Comparison of ENCODE assay signal across 19 cellular contexts in genomic region chr22:21052715-21053459, GRCh38. TPM values are rescaled to one million over a fixed set of nuclear protein-coding genes. Genes with fewer than 3 reads are reported as not detected.
A peak's percentile ranks its signal among the peaks of the same experiment; 100 is the strongest.
DNase-seq lines count a peak whose midpoint lies in the region; ATAC-seq and TF ChIP-seq lines count a peak whose summit lies in the region.
"Had no signal": no experiment of that assay in that cellular context is flagged by ENCODE, and none has a peak within 500 bp of the region (broad histone marks: within the 10 kb centered on the region; RNA-seq: fewer than 3 reads in every experiment).

No MANE protein-coding gene starts in this region.

- H3K27me3 ChIP-seq in IMR-90 (ENCODE audit: control insufficient read depth, insufficient read depth, low read length) (peaks cover 26% of the 10 kb centered on the region), spleen (replicated peaks in 1 of 7) (peaks cover 0 to 24% (median 0%) of the 10 kb centered on the region in 7 donors)
- H3K27me3 ChIP-seq: BLaER1 had no signal

- dilution Hi-C loops in IMR-90 (cut with HindIII; ENCODE audit: low sequenced_read_pairs, unreplicated experiment), result no loop called here

- no peak overlapping the region for H2BK5ac ChIP-seq in IMR-90 (ENCODE audit: low read depth, low read length, poor library complexity, severe bottlenecking)

- no peak for TF ChIP-seq POLR2A in IMR-90 (IDR thresholded peaks at IDR 0.05; ENCODE audit: low read depth, low read length)
- no peak for TF ChIP-seq POLR2A in spleen (IDR thresholded peaks at IDR 0.05)

- no peak overlapping the region for H2BK15ac ChIP-seq in IMR-90 (ENCODE audit: low read depth, low read length)

- in situ Hi-C loops in IMR-90 (cut with MboI; ENCODE audit: low sequenced_read_pairs), result no loop called here

- no peak overlapping the region for H3K14ac ChIP-seq in IMR-90 (replicated peaks; ENCODE audit: low read depth, low read length)

- H3K9me1 ChIP-seq in IMR-90 (ENCODE audit: insufficient read depth, low read length), result no peaks in the 10 kb centered on the region

- no peak for DNase-seq in IMR-90
- DNase-seq in epidermal melanocyte (ENCODE audit: insufficient read length, low spot score), result peak; percentile 1
- no peak for DNase-seq in neural crest cell (ENCODE audit: low read depth, low spot score)
- peak; percentile 37 for DNase-seq in spleen
- DNase-seq in activated CD4-positive, alpha-beta T cell treated with anti-CD3 and anti-CD28 coated beads, Interleukin-2, amount 10 ng/mL, durations not matched to agents 7 days and 5 days, result no peak
- no peak for DNase-seq in left lobe of liver (ENCODE audit: low spot score)
- DNase-seq: 8988T; CD4-positive, alpha-beta memory T cell; DND-41; EL; H7 had no signal

- H3K27ac ChIP-seq in IMR-90 (ENCODE audit: insufficient read depth, low read length) (no peak overlapping the region), spleen (no peak overlapping the region)
- H3K27ac ChIP-seq: BLaER1 had no signal

- H3K4me1 ChIP-seq in IMR-90 (ENCODE audit: control insufficient read depth, insufficient read depth, low read length), result peaks cover 6% of the 10 kb centered on the region
- H3K4me1 ChIP-seq in spleen, result peaks cover 0 to 9% (median 4%) of the 10 kb centered on the region in 6 donors

- H3K4me3 ChIP-seq in IMR-90 (ENCODE audit: insufficient read depth, low read depth, low read length) (no peak overlapping the region), spleen (no peak overlapping the region)
- H3K4me3 ChIP-seq: BLaER1, GM12878, GM23338 had no signal

- no TSS peak for BruUV-seq in IMR-90 (replicated peaks; lab: Mats Ljungman, UMichigan)

- H3K4me2 ChIP-seq in IMR-90 (ENCODE audit: low read depth, low read length), result no peak overlapping the region

- H4K8ac ChIP-seq in IMR-90 (ENCODE audit: low read depth in 2 of 2, low read length in 2 of 2), result no peak overlapping the region

- TF ChIP-seq CTCF in IMR-90 (conservative IDR thresholded peaks at IDR 0.05; ENCODE audit: low read depth, low read length) (no peak), neural crest cell (conservative IDR thresholded peaks at IDR 0.05) (no peak), spleen (IDR thresholded peaks at IDR 0.05 in 8 of 11, conservative IDR thresholded peaks at IDR 0.05 in 3 of 11) (no peak)

- H3K79me1 ChIP-seq in IMR-90 (ENCODE audit: low read depth in 1 of 2, low read length in 2 of 2), result no peaks in the 10 kb centered on the region

- H3K9me3 Mint-ChIP-seq in neural crest cell, result no peaks in the 10 kb centered on the region
- H3K9me3 Mint-ChIP-seq in activated CD4-positive, alpha-beta T cell treated with anti-CD3 and anti-CD28 coated beads, Interleukin-2, amount 10 ng/mL, durations not matched to agents 7 days and 5 days, result no peaks in the 10 kb centered on the region
- H3K9me3 Mint-ChIP-seq: CD4-positive, alpha-beta memory T cell; GM23338 had no signal

- peak overlapping the region; percentile 30 for H3K27ac Mint-ChIP-seq in neural crest cell (ENCODE audit: unreplicated experiment)
- H3K27ac Mint-ChIP-seq in activated CD4-positive, alpha-beta T cell treated with anti-CD3 and anti-CD28 coated beads, Interleukin-2, amount 10 ng/mL, durations not matched to agents 7 days and 5 days, result no peak overlapping the region
- H3K27ac Mint-ChIP-seq: CD14-positive monocyte had no signal

- POLR2A ChIA-PET in IMR-90 (lab: Charles Lee; ENCODE audit: unreplicated experiment), result no interaction called here
- POLR2A ChIA-PET in activated CD4-positive, alpha-beta T cell treated with anti-CD3 and anti-CD28 coated beads, Interleukin-2, amount 10 ng/mL, durations not matched to agents 7 days and 5 days (lab: Charles Lee), result no interaction called here

- no peak for ATAC-seq in IMR-90 (ENCODE audit: low read depth)
- no peak for ATAC-seq in left lobe of liver
- ATAC-seq in GM19452 (IDR thresholded peaks at IDR 0.05; ENCODE audit: unreplicated experiment), result no peak
- ATAC-seq: GM12878 had no signal

- peaks cover 2% of the 10 kb centered on the region for H3K27me3 Mint-ChIP-seq in neural crest cell (ENCODE audit: low read depth)
- peaks cover 3% of the 10 kb centered on the region for H3K27me3 Mint-ChIP-seq in activated CD4-positive, alpha-beta T cell treated with anti-CD3 and anti-CD28 coated beads, Interleukin-2, amount 10 ng/mL, durations not matched to agents 7 days and 5 days

- peak overlapping the region; percentile 3 for H2AK9ac ChIP-seq in IMR-90 (replicated peaks; ENCODE audit: low read depth, low read length, poor library complexity)

- H3K56ac ChIP-seq in IMR-90 (ENCODE audit: extremely low read depth, insufficient read depth, low read length), result no peak overlapping the region

- H3K36me3 ChIP-seq in IMR-90 (ENCODE audit: control insufficient read depth, insufficient read depth, low read length) (no peaks in the 10 kb centered on the region), spleen (no peaks in the 10 kb centered on the region)
- H3K36me3 ChIP-seq: BLaER1 had no signal

- peaks cover 30% of the 10 kb centered on the region for H3K4me1 Mint-ChIP-seq in neural crest cell
- peaks cover 35% of the 10 kb centered on the region for H3K4me1 Mint-ChIP-seq in activated CD4-positive, alpha-beta T cell treated with anti-CD3 and anti-CD28 coated beads, Interleukin-2, amount 10 ng/mL, durations not matched to agents 7 days and 5 days

- WGBS in IMR-90 (ENCODE audit: extremely low coverage in 2 of 2, insufficient read length in 1 of 2), 2 experiments, result 63% methylated on average over 5 of the region's 8 CpGs; no CpG with 5 or more reads in 1 of the 2 experiments
- WGBS in spleen, 5 donors, result 81 to 89% (median 83%) methylated on average over 8 of the region's 8 CpGs

- no peak overlapping the region for H4K5ac ChIP-seq in IMR-90 (ENCODE audit: low read depth, low read length)

- no peak overlapping the region for H2AK5ac ChIP-seq in IMR-90 (ENCODE audit: low read depth, low read length)

- H3K9me3 ChIP-seq in IMR-90 (ENCODE audit: control insufficient read depth, insufficient read depth, low read length) (no peaks in the 10 kb centered on the region), spleen (no peaks in the 10 kb centered on the region)
- H3K9me3 ChIP-seq: BLaER1 had no signal

- H3K36me3 Mint-ChIP-seq in neural crest cell (ENCODE audit: low read depth), result no peaks in the 10 kb centered on the region
- no peaks in the 10 kb centered on the region for H3K36me3 Mint-ChIP-seq in activated CD4-positive, alpha-beta T cell treated with anti-CD3 and anti-CD28 coated beads, Interleukin-2, amount 10 ng/mL, durations not matched to agents 7 days and 5 days (ENCODE audit: low read depth)
- H3K36me3 Mint-ChIP-seq: CD14-positive monocyte; CD4-positive, alpha-beta memory T cell had no signal

- intact Hi-C loops in IMR-90 (cut with micrococcal nuclease) (no loop called here), spleen (cut with DNase I; ENCODE audit: low total_unique reads) (no loop called here)

- H3K23ac ChIP-seq in IMR-90 (ENCODE audit: low read depth, low read length), result no peak overlapping the region

- no peaks in the 10 kb centered on the region for H4K20me1 ChIP-seq in IMR-90 (ENCODE audit: insufficient read depth, low read length)
- H4K20me1 ChIP-seq: BLaER1 had no signal

- H2AFZ ChIP-seq in IMR-90 (replicated peaks; ENCODE audit: low read length, poor library complexity), result no peak overlapping the region

- H2BK20ac ChIP-seq in IMR-90 (ENCODE audit: low read depth, low read length), result no peak overlapping the region

- TF ChIP-seq RAD21 in IMR-90 (IDR thresholded peaks at IDR 0.05; ENCODE audit: low read length), result no peak

- H4K91ac ChIP-seq in IMR-90 (ENCODE audit: insufficient read depth, low read depth, low read length), result no peak overlapping the region

- no peak overlapping the region for H3K9ac ChIP-seq in IMR-90 (ENCODE audit: low read depth, low read length)
- H3K9ac ChIP-seq: BLaER1 had no signal

- CTCF ChIA-PET in IMR-90 (lab: Yijun Ruan, JAX), result no interaction called here
- CTCF ChIA-PET in activated CD4-positive, alpha-beta T cell treated with anti-CD3 and anti-CD28 coated beads, Interleukin-2, amount 10 ng/mL, durations not matched to agents 7 days and 5 days (lab: Charles Lee), result no interaction called here

- no peak overlapping the region for H2BK120ac ChIP-seq in IMR-90 (ENCODE audit: low read depth, low read length)

- no peak overlapping the region for H3K18ac ChIP-seq in IMR-90 (ENCODE audit: low read depth, low read length)

- no peak overlapping the region for H3K4ac ChIP-seq in IMR-90 (ENCODE audit: low read depth, low read length)

- no peak overlapping the region for H3K4me3 Mint-ChIP-seq in neural crest cell
- H3K4me3 Mint-ChIP-seq in activated CD4-positive, alpha-beta T cell treated with anti-CD3 and anti-CD28 coated beads, Interleukin-2, amount 10 ng/mL, durations not matched to agents 7 days and 5 days, result no peak overlapping the region
- H3K4me3 Mint-ChIP-seq: CD14-positive monocyte; CD4-positive, alpha-beta memory T cell had no signal

RNA-seq across cellular contexts. Expression of gene LRRC74B, which starts 7.1 kb away (rescaled TPM):
- total RNA-seq in IMR-90 (2012; rRNA removed) (not detected in 2 replicates), neural crest cell (not detected in 2 replicates), spleen (not detected), left lobe of liver (not detected)
- polyA plus RNA-seq in IMR-90 (2012; rRNA removed) (not detected in 2 replicates), spleen (under 1 TPM in 1 of 3 donors, not detected in 2; 0.03 TPM)
- polyA plus RNA-seq in IMR-90 (2012; cell fraction: cytosol; rRNA removed), result not detected in 2 replicates
- polyA plus RNA-seq in IMR-90 (2012; cell fraction: nucleus; rRNA removed; ENCODE audit: low replicate concordance), result 0.05 and 0.06 TPM in 2 replicates
- total RNA-seq in activated CD4-positive, alpha-beta T cell treated with anti-CD3 and anti-CD28 coated beads, Interleukin-2, amount 10 ng/mL, durations not matched to agents 7 days and 5 days, result not detected
- total RNA-seq: A673; CD4-positive, alpha-beta memory T cell; G401; GM12878; GM23338; H7 had no signal
- polyA plus RNA-seq: AG04450; CD14-positive monocyte; CD4-positive, alpha-beta memory T cell; GM12878; GM23338 had no signal

RNA-seq across cellular contexts. Expression of gene SLC7A4, which starts 20.5 kb away (rescaled TPM):
- not detected in 2 replicates for total RNA-seq in IMR-90 (2012; rRNA removed)
- polyA plus RNA-seq in IMR-90 (2012; rRNA removed), result 0.03 and 0.06 TPM in 2 replicates
- 0.10 TPM in 1 of 2 replicates, not detected in the other for polyA plus RNA-seq in IMR-90 (2012; cell fraction: cytosol; rRNA removed)
- polyA plus RNA-seq in IMR-90 (2012; cell fraction: nucleus; rRNA removed; ENCODE audit: low replicate concordance), result 0.03 TPM in 2 replicates
- total RNA-seq in neural crest cell, result 0.26 and 0.43 TPM in 2 replicates
- total RNA-seq in spleen, result under 1 TPM in 4 of 7 donors, not detected in 3; 0.13 to 0.95 (median 0.30) TPM
- under 1 TPM; 0.11 to 0.42 (median 0.29) TPM for polyA plus RNA-seq in spleen
- total RNA-seq in activated CD4-positive, alpha-beta T cell treated with anti-CD3 and anti-CD28 coated beads, Interleukin-2, amount 10 ng/mL, durations not matched to agents 7 days and 5 days, result under 1 TPM in 1 of 2 experiments, not detected in 1; 0.07 TPM
- total RNA-seq in left lobe of liver, result 0.23 TPM
- total RNA-seq: A673; CD4-positive, alpha-beta memory T cell; G401; H7 had no signal
- polyA plus RNA-seq: CD14-positive monocyte had no signal

RNA-seq across cellular contexts. Expression of gene P2RX6, which starts 37.9 kb away (rescaled TPM):
- 0.56 and 0.90 TPM in 2 replicates for total RNA-seq in IMR-90 (2012; rRNA removed)
- polyA plus RNA-seq in IMR-90 (2012; rRNA removed), result 1.4 and 1.6 TPM in 2 replicates
- 1.0 and 1.2 TPM in 2 replicates for polyA plus RNA-seq in IMR-90 (2012; cell fraction: cytosol; rRNA removed)
- 16.1 and 24.8 TPM in 2 replicates for polyA plus RNA-seq in IMR-90 (2012; cell fraction: nucleus; rRNA removed; ENCODE audit: low replicate concordance)
- 3.4 and 4.5 TPM in 2 replicates for total RNA-seq in neural crest cell
- total RNA-seq in spleen, result 10 to 100 TPM in 2 of 7 donors, 1 to 10 TPM in 5; 3.2 to 14.4 (median 4.5) TPM
- polyA plus RNA-seq in spleen, result 1 to 10 TPM in 2 of 3 donors, under 1 TPM in 1; 0.86 to 5.6 (median 2.7) TPM
- under 1 TPM; 0.27 TPM for total RNA-seq in activated CD4-positive, alpha-beta T cell treated with anti-CD3 and anti-CD28 coated beads, Interleukin-2, amount 10 ng/mL, durations not matched to agents 7 days and 5 days
- 0.28 TPM for total RNA-seq in left lobe of liver
- total RNA-seq: GM23338 had no signal
- polyA plus RNA-seq: CD14-positive monocyte, GM23338 had no signal

RNA-seq across cellular contexts. Expression of gene THAP7, which starts 51.0 kb away (rescaled TPM):
- 13.3 and 14.2 TPM in 2 replicates for total RNA-seq in IMR-90 (2012; rRNA removed)
- polyA plus RNA-seq in IMR-90 (2012; rRNA removed), result 19.8 and 23.2 TPM in 2 replicates
- polyA plus RNA-seq in IMR-90 (2012; cell fraction: cytosol; rRNA removed), result 20.8 and 28.8 TPM in 2 replicates
- 38.3 and 68.2 TPM in 2 replicates for polyA plus RNA-seq in IMR-90 (2012; cell fraction: nucleus; rRNA removed; ENCODE audit: low replicate concordance)
- 35.4 and 37.0 TPM in 2 replicates for total RNA-seq in neural crest cell
- total RNA-seq in spleen, result 10 to 100 TPM; 16.7 to 38.7 (median 26.5) TPM
- polyA plus RNA-seq in spleen, result 10 to 100 TPM; 31.8 to 53.3 (median 47.5) TPM
- total RNA-seq in activated CD4-positive, alpha-beta T cell treated with anti-CD3 and anti-CD28 coated beads, Interleukin-2, amount 10 ng/mL, durations not matched to agents 7 days and 5 days, result 10 to 100 TPM; 29.1 to 29.8 TPM
- 16.9 TPM for total RNA-seq in left lobe of liver

Comparison
In these comparisons a context has a peak if more than half of its experiments do, and no peak if none do; other contexts are left out.
1. DNase-seq: peak in epidermal melanocyte (single experiment) and spleen (single experiment); none in IMR-90 (single experiment), neural crest cell (single experiment), activated CD4-positive, alpha-beta T cell treated with anti-CD3 and anti-CD28 coated beads, Interleukin-2, amount 10 ng/mL, durations not matched to agents 7 days and 5 days (single experiment) and left lobe of liver (single experiment).